3 cellular contexts compared by ENCODE assay signal in the genomic region with DNA sequence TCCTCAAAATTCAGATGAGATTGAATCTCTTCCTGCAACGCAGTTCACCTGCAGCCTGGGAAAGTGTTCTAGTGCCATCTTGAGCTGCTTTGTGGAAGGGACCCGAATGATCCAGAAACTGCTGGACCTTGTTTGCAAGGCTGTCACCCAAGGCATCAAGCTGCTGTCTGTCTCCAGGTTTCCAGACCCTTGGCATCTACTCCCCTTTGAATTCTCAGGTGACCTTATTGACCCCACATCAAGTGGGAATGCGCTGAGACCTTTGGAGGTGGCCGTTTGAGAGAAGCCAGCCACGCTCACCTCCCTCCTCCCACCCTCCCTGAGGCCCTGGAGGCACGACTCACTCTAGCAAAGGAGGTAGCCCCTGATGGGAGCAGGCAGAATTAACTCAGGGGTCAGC.
TF ChIP-seq lines count a peak whose summit lies in the region.

No MANE protein-coding gene starts in this region.

TF ChIP-seq in SK-N-SH, 30 proteins besides CTCF, POLR2A, EP300 and RAD21:
- TF ChIP-seq, protein P1, sequence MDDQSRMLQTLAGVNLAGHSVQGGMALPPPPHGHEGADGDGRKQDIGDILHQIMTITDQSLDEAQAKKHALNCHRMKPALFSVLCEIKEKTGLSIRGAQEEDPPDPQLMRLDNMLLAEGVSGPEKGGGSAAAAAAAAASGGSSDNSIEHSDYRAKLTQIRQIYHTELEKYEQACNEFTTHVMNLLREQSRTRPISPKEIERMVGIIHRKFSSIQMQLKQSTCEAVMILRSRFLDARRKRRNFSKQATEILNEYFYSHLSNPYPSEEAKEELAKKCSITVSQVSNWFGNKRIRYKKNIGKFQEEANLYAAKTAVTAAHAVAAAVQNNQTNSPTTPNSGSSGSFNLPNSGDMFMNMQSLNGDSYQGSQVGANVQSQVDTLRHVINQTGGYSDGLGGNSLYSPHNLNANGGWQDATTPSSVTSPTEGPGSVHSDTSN (IDR thresholded peaks at IDR 0.05): no peak
- TF ChIP-seq SMC3 (IDR thresholded peaks at IDR 0.05; ENCODE audit: low read depth, low read length): peak; percentile 10; the same call in 1 of the 2 replicates

TF ChIP-seq in SK-N-SH treated with all-trans-retinoic acid at 6 μM for 48 hours, 23 proteins besides CTCF, POLR2A, EP300 and RAD21:
- TF ChIP-seq ZC3H10 (CRISPR knock-in tag; IDR thresholded peaks at IDR 0.05): no peak
- no peak for TF ChIP-seq ZFP3 (CRISPR knock-in tag; IDR thresholded peaks at IDR 0.05)
TF ChIP-seq in SK-N-SH treated with all-trans-retinoic acid at 6 μM for 48 hours: peak in this region for 0.

TF ChIP-seq in H1, 55 proteins besides CTCF, POLR2A, EP300 and RAD21:
- TF ChIP-seq, protein P2, sequence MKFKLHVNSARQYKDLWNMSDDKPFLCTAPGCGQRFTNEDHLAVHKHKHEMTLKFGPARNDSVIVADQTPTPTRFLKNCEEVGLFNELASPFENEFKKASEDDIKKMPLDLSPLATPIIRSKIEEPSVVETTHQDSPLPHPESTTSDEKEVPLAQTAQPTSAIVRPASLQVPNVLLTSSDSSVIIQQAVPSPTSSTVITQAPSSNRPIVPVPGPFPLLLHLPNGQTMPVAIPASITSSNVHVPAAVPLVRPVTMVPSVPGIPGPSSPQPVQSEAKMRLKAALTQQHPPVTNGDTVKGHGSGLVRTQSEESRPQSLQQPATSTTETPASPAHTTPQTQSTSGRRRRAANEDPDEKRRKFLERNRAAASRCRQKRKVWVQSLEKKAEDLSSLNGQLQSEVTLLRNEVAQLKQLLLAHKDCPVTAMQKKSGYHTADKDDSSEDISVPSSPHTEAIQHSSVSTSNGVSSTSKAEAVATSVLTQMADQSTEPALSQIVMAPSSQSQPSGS (IDR thresholded peaks at IDR 0.05; ENCODE audit: low read length): no peak
- TF ChIP-seq TEAD4 (IDR thresholded peaks at IDR 0.05; ENCODE audit: low read depth, low read length) (no peak), RBBP5 (IDR thresholded peaks at IDR 0.05; ENCODE audit: borderline replicate concordance, low read depth, low read length) (no peak), CHD2 (IDR thresholded peaks at IDR 0.05; ENCODE audit: low read length) (no peak), SIN3A (conservative IDR thresholded peaks at IDR 0.05 in 1 of 2, IDR thresholded peaks at IDR 0.05 in 1 of 2; ENCODE audit: low read depth in 1 of 2, low read length in 2 of 2) (no peak), CBX8 (IDR thresholded peaks at IDR 0.05; ENCODE audit: borderline replicate concordance, low read depth, low read length) (no peak), SRF (IDR thresholded peaks at IDR 0.05; ENCODE audit: low read depth, low read length) (no peak), SUZ12 (IDR thresholded peaks at IDR 0.05; ENCODE audit: low read length) (no peak), KDM4A (IDR thresholded peaks at IDR 0.05; ENCODE audit: low read depth, low read length, severe bottlenecking) (no peak), ASH2L (IDR thresholded peaks at IDR 0.05; ENCODE audit: low read length) (no peak), ZNF274 (IDR thresholded peaks at IDR 0.05; ENCODE audit: borderline replicate concordance, extremely low read depth, low read length) (no peak), CBX5 (IDR thresholded peaks at IDR 0.05; ENCODE audit: low read depth, low read length) (no peak), JUN (IDR thresholded peaks at IDR 0.05; ENCODE audit: low read depth, low read length) (no peak)
